15 cellular contexts compared by ENCODE assay signal in genomic region chr7:159028456-159029401, GRCh38.
DNase-seq lines count a peak whose midpoint lies in the region; ATAC-seq and TF ChIP-seq lines count a peak whose summit lies in the region.
"Had no signal": no experiment of that assay in that cellular context is flagged by ENCODE, and none has a peak within 500 bp of the region (broad histone marks: within the 10 kb centered on the region; RNA-seq: fewer than 3 reads in every experiment).

No MANE protein-coding gene starts in this region.

- no peak overlapping the region for H2AFZ ChIP-seq in DND-41 (ENCODE audit: low read depth, low read length)

- H3K9me3 ChIP-seq in BLaER1 = no peaks in the 10 kb centered on the region
- no peaks in the 10 kb centered on the region for H3K9me3 ChIP-seq in DND-41 (ENCODE audit: insufficient read depth, low read length, severe bottlenecking)
- no peaks in the 10 kb centered on the region for H3K9me3 ChIP-seq in esophagus muscularis mucosa
- no peaks in the 10 kb centered on the region for H3K9me3 ChIP-seq in prostate gland

- no peak overlapping the region; the same call in 1 of the 2 replicates for H3K4me3 ChIP-seq in BLaER1
- H3K4me3 ChIP-seq in DND-41 (ENCODE audit: low read depth in 1 of 2, low read length in 2 of 2) = no peak overlapping the region
- no peak overlapping the region for H3K4me3 ChIP-seq in esophagus muscularis mucosa
- H3K4me3 ChIP-seq in prostate gland = no peak overlapping the region
- no peak overlapping the region for H3K4me3 ChIP-seq in brain microvascular endothelial cell (ENCODE audit: low read depth, low read length)

- no peaks in the 10 kb centered on the region for H3K79me2 ChIP-seq in DND-41 (ENCODE audit: insufficient read depth, low read length)

- H3K27ac ChIP-seq in BLaER1 = no peak overlapping the region
- H3K27ac ChIP-seq in DND-41 (ENCODE audit: low read length) = peak overlapping the region; percentile 71
- no peak overlapping the region for H3K27ac ChIP-seq in esophagus muscularis mucosa (replicated peaks in 1 of 4)
- H3K27ac ChIP-seq in prostate gland = no peak overlapping the region
- H3K27ac ChIP-seq in brain microvascular endothelial cell = no peak overlapping the region
- H3K27ac ChIP-seq: KMS-11 had no signal

- no peak for ATAC-seq in DND-41 (ENCODE audit: insufficient read depth, low read depth)
- ATAC-seq: SK-N-SH treated with all-trans-retinoic acid at 6 μM for 48 hours had no signal

- H3K9ac ChIP-seq in BLaER1 (no peak overlapping the region), DND-41 (ENCODE audit: low read depth, low read length) (no peak overlapping the region)
- H3K9ac ChIP-seq: KMS-11 had no signal

- 72% methylated on average over 11 of the region's 28 CpGs for WGBS in esophagus muscularis mucosa
- WGBS in prostate gland = 87% methylated on average over 28 of the region's 28 CpGs

- in situ Hi-C loops in brain microvascular endothelial cell (cut with HindIII; ENCODE audit: low pct_ligation_motif_present, low sequenced_read_pairs) = no loop called here

- DNase-seq in DND-41 = no peak
- DNase-seq in esophagus muscularis mucosa (ENCODE audit: extremely low spot score) = peak; percentile 89
- DNase-seq in prostate gland (ENCODE audit: low spot score) = peak; percentile 4
- no peak for DNase-seq in brain microvascular endothelial cell
- no peak for DNase-seq in NCI-H187 (lab: John Stamatoyannopoulos, UW)
- no peak for DNase-seq in DMS53 (lab: John Stamatoyannopoulos, UW)
- DNase-seq: activated B cell treated with CpG ODN at 0.5 μM for 24 hours; activated gamma-delta T cell treated with Interleukin-2 at 50 U/mL for 16 hours; midbrain; NCI-H2081; NK-92 treated with Interleukin-12 subunit alpha and Interleukin-12 subunit beta, amount 100 ng/mL, for 24 hours; T-helper 9 cell had no signal

- intact Hi-C loops in esophagus muscularis mucosa (cut with DNase I) = no loop called here
- intact Hi-C loops in prostate gland (cut with DNase I) = no loop called here

- no peaks in the 10 kb centered on the region for H3K36me3 ChIP-seq in BLaER1
- peaks cover 49% of the 10 kb centered on the region for H3K36me3 ChIP-seq in DND-41 (ENCODE audit: insufficient read depth, low read length)
- H3K36me3 ChIP-seq in esophagus muscularis mucosa = peaks cover 0 to 2% (median under 1%) of the 10 kb centered on the region in 4 donors
- no peaks in the 10 kb centered on the region for H3K36me3 ChIP-seq in prostate gland
- H3K36me3 ChIP-seq in brain microvascular endothelial cell (replicated peaks) = no peaks in the 10 kb centered on the region

- H4K20me1 ChIP-seq in BLaER1 (no peaks in the 10 kb centered on the region; the same call in 1 of the 2 replicates), DND-41 (ENCODE audit: insufficient read depth, low read length) (no peaks in the 10 kb centered on the region)

- peak overlapping the region; percentile 95 for H3K4me2 ChIP-seq in BLaER1
- no peak overlapping the region for H3K4me2 ChIP-seq in DND-41 (ENCODE audit: insufficient read depth, low read length)
- H3K4me2 ChIP-seq: KMS-11 had no signal

- TF ChIP-seq POLR2A in esophagus muscularis mucosa (IDR thresholded peaks at IDR 0.05; ENCODE audit: low read depth) = no peak
- TF ChIP-seq POLR2A in prostate gland (IDR thresholded peaks at IDR 0.05) = no peak

- no peak for TF ChIP-seq EP300 in esophagus muscularis mucosa (IDR thresholded peaks at IDR 0.05)

- TF ChIP-seq CTCF in DND-41 (IDR thresholded peaks at IDR 0.05; ENCODE audit: borderline replicate concordance, extremely low read depth, low read length, poor library complexity, severe bottlenecking) (no peak), esophagus muscularis mucosa (IDR thresholded peaks at IDR 0.05) (no peak), prostate gland (IDR thresholded peaks at IDR 0.05) (no peak), brain microvascular endothelial cell (IDR thresholded peaks at IDR 0.05; ENCODE audit: low read depth, low read length, missing control alignments) (no peak)

- H3K27me3 ChIP-seq in BLaER1 = peaks cover 83% of the 10 kb centered on the region
- H3K27me3 ChIP-seq in DND-41 (ENCODE audit: insufficient read depth, low read length, poor library complexity) = no peaks in the 10 kb centered on the region
- H3K27me3 ChIP-seq in esophagus muscularis mucosa = peaks cover 0 to 35% (median 2%) of the 10 kb centered on the region in 4 donors
- H3K27me3 ChIP-seq in prostate gland (replicated peaks; ENCODE audit: insufficient read depth) = no peaks in the 10 kb centered on the region
- H3K27me3 ChIP-seq in brain microvascular endothelial cell (replicated peaks) = no peaks in the 10 kb centered on the region

- peaks cover 83% of the 10 kb centered on the region for H3K4me1 ChIP-seq in BLaER1
- peaks cover 21% of the 10 kb centered on the region for H3K4me1 ChIP-seq in DND-41 (ENCODE audit: insufficient read depth, low read length)
- H3K4me1 ChIP-seq in esophagus muscularis mucosa = peaks cover 7 to 36% (median 25%) of the 10 kb centered on the region in 4 donors
- H3K4me1 ChIP-seq in prostate gland (replicated peaks) = peaks cover 3% of the 10 kb centered on the region

Comparison
In these comparisons a context has a peak if more than half of its experiments do, and no peak if none do; other contexts are left out.
1. DNase-seq: peak in esophagus muscularis mucosa (single experiment) and prostate gland (single experiment); none in DND-41 (single experiment), brain microvascular endothelial cell (single experiment), NCI-H187 (0 of 2) and DMS53 (single experiment).